ENCODE assay signal across 10 cellular contexts in the genomic region with DNA sequence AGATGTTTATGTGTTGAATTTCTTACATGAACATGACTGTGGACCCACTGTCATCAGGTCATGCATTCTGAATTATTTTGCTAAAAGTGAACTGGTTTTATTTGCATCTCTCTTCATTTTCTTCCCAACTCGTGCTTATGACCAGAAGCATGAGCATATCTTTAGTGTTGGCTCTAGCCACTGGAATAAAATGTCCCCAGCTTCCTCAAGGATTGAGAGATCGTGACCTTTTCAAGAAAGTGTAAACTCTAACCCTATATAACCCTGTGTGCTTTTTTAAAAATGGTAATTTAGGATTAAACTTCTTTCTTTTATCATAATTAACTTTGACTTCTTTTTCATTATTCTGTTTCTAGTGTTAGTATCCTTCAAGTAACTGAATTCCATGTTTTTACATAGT.
"Had no signal": no experiment of that assay in that cellular context is flagged by ENCODE, and none has a peak within 500 bp of the region (broad histone marks: within the 10 kb centered on the region; RNA-seq: fewer than 3 reads in every experiment).

No MANE protein-coding gene starts in this region.

- H3K9me3 Mint-ChIP-seq: GM23338, H9, HFFc6 had no signal

- H3K9me3 ChIP-seq: HAP-1 had no signal

- DNase-seq: GM23248, GOT3, H7, H9, HCEC 1CT, HFFc6 had no signal

- H3K4me2 ChIP-seq: GM23338 had no signal

- H3K27ac ChIP-seq: GM23248 had no signal

- H3K36me3 ChIP-seq: HAP-1 had no signal

- H2AFZ ChIP-seq: GM23248, GM23338 had no signal

- H3K9ac ChIP-seq: GM23248 had no signal

- H3K27ac Mint-ChIP-seq: GM23338, H9, HFFc6 had no signal

- ATAC-seq: GM23338 had no signal

- H3K4me3 ChIP-seq: GM23248, GM23338, HAP-1 had no signal

- H3K4me1 ChIP-seq: HAP-1 had no signal

- FAIRE-seq: H1, H54 had no signal

- H3K4me3 Mint-ChIP-seq: GM23338, H9, HFFc6 had no signal
